In genomic region chr15:31325976-31326728, GRCh38 we compare ENCODE assay signal across 8 cellular contexts. TPM values are rescaled to one million over a fixed set of nuclear protein-coding genes. Genes with fewer than 3 reads are reported as not detected.
DNase-seq lines count a peak whose midpoint lies in the region; ATAC-seq, FAIRE-seq and TF ChIP-seq lines count a peak whose summit lies in the region.

No MANE protein-coding gene starts in this region.

- TF ChIP-seq CTCF in AG04450 (IDR thresholded peaks at IDR 0.05; ENCODE audit: low read depth, low read length) (no peak), WTC11 (IDR thresholded peaks at IDR 0.05) (no peak), bronchial epithelial cell (IDR thresholded peaks at IDR 0.05; ENCODE audit: insufficient read depth, low read length, severe bottlenecking) (no peak)

- peaks cover 17% of the 10 kb centered on the region for H3K27me3 Mint-ChIP-seq in WTC11 (ENCODE audit: low read depth)

- H3K4me3 ChIP-seq in AG04450 (ENCODE audit: low read depth, low read length) (peak overlapping the region; percentile 73), bronchial epithelial cell (ENCODE audit: low read depth, low read length) (peak overlapping the region; percentile 82), skin epidermis (peak overlapping the region; percentile 47 to 91 (median 79))

- peak overlapping the region; percentile 78 for H3K4me3 Mint-ChIP-seq in WTC11

- H3K9me3 ChIP-seq in AG04450 (ENCODE audit: control insufficient read depth, insufficient read depth, low read length): no peaks in the 10 kb centered on the region; the same call in 1 of the 2 replicates

- H3K4me1 Mint-ChIP-seq in WTC11: peaks cover 38% of the 10 kb centered on the region

- no peak for FAIRE-seq in bronchial epithelial cell (lab: Jason Lieb, UNC)

- H3K27ac Mint-ChIP-seq in WTC11: no peak overlapping the region

- peak; percentile 56 for ATAC-seq in GM18873 (IDR thresholded peaks at IDR 0.05; ENCODE audit: low FRiP score, unreplicated experiment)
- ATAC-seq in HG03108 (IDR thresholded peaks at IDR 0.05; ENCODE audit: unreplicated experiment): peak; percentile 52
- ATAC-seq in WTC11: peak; percentile 85

- no peaks in the 10 kb centered on the region for H3K27me3 ChIP-seq in AG04450 (ENCODE audit: control insufficient read depth, insufficient read depth, low read length)
- H3K27me3 ChIP-seq in bronchial epithelial cell (ENCODE audit: control insufficient read depth, insufficient read depth, low read length): no peaks in the 10 kb centered on the region

- peaks cover 5% of the 10 kb centered on the region; the same call in 1 of the 2 replicates for H3K36me3 Mint-ChIP-seq in WTC11

- CTCF ChIA-PET in AG04450 (lab: Charles Lee): interaction anchor here (1.5 to 4.5 kb wide), 2 partner anchors 109 to 162 kb away, joined by 5 to 20 read pairs; no protein-coding TSS in a partner anchor
- CTCF ChIA-PET in WTC11 (lab: Charles Lee): interaction anchor here (0.7 to 1.7 kb wide), 11 partner anchors 18 to 162 kb away, joined by 3 to 11 read pairs (median 4); no protein-coding TSS in a partner anchor

- peak overlapping the region; percentile 90 for H3K27ac ChIP-seq in AG04450 (ENCODE audit: low read depth, low read length)
- H3K27ac ChIP-seq in skin epidermis: peak overlapping the region; percentile 81 to 99 (median 97)

- peaks cover 6% of the 10 kb centered on the region for H3K9me3 Mint-ChIP-seq in WTC11

- peaks cover 5% of the 10 kb centered on the region for H3K36me3 ChIP-seq in bronchial epithelial cell (ENCODE audit: control insufficient read depth, insufficient read depth, low read length)

- DNase-seq in AG04450 (ENCODE audit: low read depth, low spot score): peak; percentile 92
- peak; percentile 89 for DNase-seq in NCI-H2196 (lab: John Stamatoyannopoulos, UW; ENCODE audit: unreplicated experiment)
- DNase-seq in WTC11 (ENCODE audit: low spot score): peak; percentile 99
- DNase-seq in bronchial epithelial cell (ENCODE audit: low read depth): peak; percentile 88
- peak; percentile 99 for DNase-seq in iPS-NIHi11 (ENCODE audit: low spot score)

- POLR2A ChIA-PET in AG04450 (lab: Yijun Ruan, JAX) (interaction anchor here (0.6 to 1.6 kb wide), 10 partner anchors 27 to 280 kb away, joined by 3 to 10 read pairs (median 3); no protein-coding TSS in a partner anchor), WTC11 (lab: Charles Lee) (interaction anchor here (0.8 to 1.6 kb wide), 7 partner anchors 14 to 125 kb away, joined by 3 to 7 read pairs (median 3); no protein-coding TSS in a partner anchor)

TF ChIP-seq in WTC11, 78 proteins besides CTCF, POLR2A, EP300 and RAD21 (continues in another document):
- peak; percentile 44; the same call in 1 of the 2 replicates for TF ChIP-seq MAX (CRISPR knock-in tag; IDR thresholded peaks at IDR 0.05)
- TF ChIP-seq, protein P1, sequence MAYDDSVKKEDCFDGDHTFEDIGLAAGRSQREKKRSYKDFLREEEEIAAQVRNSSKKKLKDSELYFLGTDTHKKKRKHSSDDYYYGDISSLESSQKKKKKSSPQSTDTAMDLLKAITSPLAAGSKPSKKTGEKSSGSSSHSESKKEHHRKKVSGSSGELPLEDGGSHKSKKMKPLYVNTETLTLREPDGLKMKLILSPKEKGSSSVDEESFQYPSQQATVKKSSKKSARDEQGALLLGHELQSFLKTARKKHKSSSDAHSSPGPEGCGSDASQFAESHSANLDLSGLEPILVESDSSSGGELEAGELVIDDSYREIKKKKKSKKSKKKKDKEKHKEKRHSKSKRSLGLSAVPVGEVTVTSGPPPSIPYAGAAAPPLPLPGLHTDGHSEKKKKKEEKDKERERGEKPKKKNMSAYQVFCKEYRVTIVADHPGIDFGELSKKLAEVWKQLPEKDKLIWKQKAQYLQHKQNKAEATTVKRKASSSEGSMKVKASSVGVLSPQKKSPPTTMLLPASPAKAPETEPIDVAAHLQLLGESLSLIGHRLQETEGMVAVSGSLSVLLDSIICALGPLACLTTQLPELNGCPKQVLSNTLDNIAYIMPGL (CRISPR knock-in tag; IDR thresholded peaks at IDR 0.05): no peak
- peak; percentile 4; the same call in 1 of the 2 replicates for TF ChIP-seq NFE2L1 (CRISPR knock-in tag; IDR thresholded peaks at IDR 0.05)
- TF ChIP-seq, protein P2, sequence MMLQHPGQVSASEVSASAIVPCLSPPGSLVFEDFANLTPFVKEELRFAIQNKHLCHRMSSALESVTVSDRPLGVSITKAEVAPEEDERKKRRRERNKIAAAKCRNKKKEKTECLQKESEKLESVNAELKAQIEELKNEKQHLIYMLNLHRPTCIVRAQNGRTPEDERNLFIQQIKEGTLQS (CRISPR knock-in tag; conservative IDR thresholded peaks at IDR 0.05): no peak
- no peak for TF ChIP-seq ESRRA (CRISPR knock-in tag; IDR thresholded peaks at IDR 0.05; ENCODE audit: borderline replicate concordance)
- TF ChIP-seq CREB1 (CRISPR knock-in tag; IDR thresholded peaks at IDR 0.05): no peak
- TF ChIP-seq KAT7 (CRISPR knock-in tag; IDR thresholded peaks at IDR 0.05; ENCODE audit: borderline replicate concordance): no peak
- peak; percentile 75 for TF ChIP-seq NFYB (CRISPR knock-in tag; conservative IDR thresholded peaks at IDR 0.05; ENCODE audit: low read depth)
- peak; percentile 68 for TF ChIP-seq ZNF423 (CRISPR knock-in tag; IDR thresholded peaks at IDR 0.05)
- peak; percentile 95 for TF ChIP-seq SP1 (CRISPR knock-in tag; conservative IDR thresholded peaks at IDR 0.05)
- TF ChIP-seq, protein P3, sequence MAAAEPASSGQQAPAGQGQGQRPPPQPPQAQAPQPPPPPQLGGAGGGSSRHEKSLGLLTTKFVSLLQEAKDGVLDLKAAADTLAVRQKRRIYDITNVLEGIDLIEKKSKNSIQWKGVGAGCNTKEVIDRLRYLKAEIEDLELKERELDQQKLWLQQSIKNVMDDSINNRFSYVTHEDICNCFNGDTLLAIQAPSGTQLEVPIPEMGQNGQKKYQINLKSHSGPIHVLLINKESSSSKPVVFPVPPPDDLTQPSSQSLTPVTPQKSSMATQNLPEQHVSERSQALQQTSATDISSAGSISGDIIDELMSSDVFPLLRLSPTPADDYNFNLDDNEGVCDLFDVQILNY (CRISPR knock-in tag; IDR thresholded peaks at IDR 0.05): peak; percentile 67
- no peak for TF ChIP-seq GABPB1 (CRISPR knock-in tag; IDR thresholded peaks at IDR 0.05)
- TF ChIP-seq ZNF396 (CRISPR knock-in tag; IDR thresholded peaks at IDR 0.05; ENCODE audit: borderline replicate concordance): no peak
- TF ChIP-seq ZNF138 (CRISPR knock-in tag; conservative IDR thresholded peaks at IDR 0.05): no peak
- peak; percentile 66 for TF ChIP-seq USF2 (CRISPR knock-in tag; IDR thresholded peaks at IDR 0.05)
- no peak for TF ChIP-seq ZNF281 (CRISPR knock-in tag; IDR thresholded peaks at IDR 0.05)
- TF ChIP-seq FOXK1 (CRISPR knock-in tag; IDR thresholded peaks at IDR 0.05): no peak
- TF ChIP-seq, protein P4, sequence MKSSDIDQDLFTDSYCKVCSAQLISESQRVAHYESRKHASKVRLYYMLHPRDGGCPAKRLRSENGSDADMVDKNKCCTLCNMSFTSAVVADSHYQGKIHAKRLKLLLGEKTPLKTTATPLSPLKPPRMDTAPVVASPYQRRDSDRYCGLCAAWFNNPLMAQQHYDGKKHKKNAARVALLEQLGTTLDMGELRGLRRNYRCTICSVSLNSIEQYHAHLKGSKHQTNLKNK (CRISPR knock-in tag; IDR thresholded peaks at IDR 0.05): no peak
- TF ChIP-seq FOXP1 (CRISPR knock-in tag; IDR thresholded peaks at IDR 0.05; ENCODE audit: borderline replicate concordance): no peak
- no peak for TF ChIP-seq ZNF219 (CRISPR knock-in tag; IDR thresholded peaks at IDR 0.05; ENCODE audit: borderline replicate concordance)
- TF ChIP-seq, protein P5, sequence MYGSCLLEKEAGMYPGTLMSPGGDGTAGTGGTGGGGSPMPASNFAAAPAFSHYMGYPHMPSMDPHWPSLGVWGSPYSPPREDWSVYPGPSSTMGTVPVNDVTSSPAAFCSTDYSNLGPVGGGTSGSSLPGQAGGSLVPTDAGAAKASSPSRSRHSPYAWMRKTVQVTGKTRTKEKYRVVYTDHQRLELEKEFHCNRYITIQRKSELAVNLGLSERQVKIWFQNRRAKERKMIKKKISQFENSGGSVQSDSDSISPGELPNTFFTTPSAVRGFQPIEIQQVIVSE (CRISPR knock-in tag; IDR thresholded peaks at IDR 0.05; ENCODE audit: borderline replicate concordance): no peak
- 0 out of 2 replicates have a peak, but pooled peaks have one; percentile 13 for TF ChIP-seq ZNF232 (CRISPR knock-in tag; IDR thresholded peaks at IDR 0.05)

RNA-seq across cellular contexts. Expression of gene KLF13, which starts 0.5 kb away (rescaled TPM):
- polyA plus RNA-seq in AG04450 (2011; rRNA removed): 16.8 and 17.4 TPM in 2 replicates
- 13.3 and 16.2 TPM in 2 replicates for polyA minus RNA-seq in AG04450 (2011; rRNA and poly(A)+ RNA removed)
- total RNA-seq in WTC11 (2021) (36.9 to 38.1 TPM (median 37.2 TPM) in 3 replicates), bronchial epithelial cell (58.7 and 62.0 TPM in 2 replicates)

Comparison
In these comparisons a context has a peak if more than half of its experiments do, and no peak if none do; other contexts are left out.
1. Peak in every context shown above with its lines: DNase-seq, ATAC-seq, H3K4me3 ChIP-seq and H3K27ac ChIP-seq.